2 cellular contexts compared by ENCODE assay signal in genomic region chr10:13637303-13637856, GRCh38.
TF ChIP-seq lines count a peak whose summit lies in the region.

No MANE protein-coding gene starts in this region.

TF ChIP-seq in GM12891, 5 proteins besides CTCF, POLR2A, EP300 and RAD21:
- no peak for TF ChIP-seq POLR2AphosphoS5 (IDR thresholded peaks at IDR 0.05; ENCODE audit: low read depth, low read length)
- no peak for TF ChIP-seq SPI1 (IDR thresholded peaks at IDR 0.05; ENCODE audit: low read depth, low read length)
- no peak for TF ChIP-seq TAF1 (IDR thresholded peaks at IDR 0.05; ENCODE audit: low read depth, low read length)
- no peak for TF ChIP-seq POU2F2 (IDR thresholded peaks at IDR 0.05; ENCODE audit: low read depth, low read length)
- no peak for TF ChIP-seq PAX5 (IDR thresholded peaks at IDR 0.05; ENCODE audit: insufficient read depth, low read length, severe bottlenecking)

TF ChIP-seq in HepG2, 621 proteins besides CTCF, POLR2A, EP300 and RAD21:
- TF ChIP-seq RBAK (CRISPR knock-in tag; IDR thresholded peaks at IDR 0.05) (no peak), ATF7 (IDR thresholded peaks at IDR 0.05) (peak; percentile 87), ATF7 (CRISPR knock-in tag; IDR thresholded peaks at IDR 0.05) (no peak), CREB1 (IDR thresholded peaks at IDR 0.05) (peak; percentile 10; the same call in 1 of the 2 replicates), CREB1 (CRISPR knock-in tag; IDR thresholded peaks at IDR 0.05) (no peak)
